ENCODE assay signal across 1 cellular context in genomic region chr22:23231471-23232093, GRCh38.
TF ChIP-seq lines count a peak whose summit lies in the region.

No MANE protein-coding gene starts in this region.

TF ChIP-seq in IMR-90, 13 proteins besides CTCF, POLR2A, EP300 and RAD21 (continued from another document):
- TF ChIP-seq USF2 (IDR thresholded peaks at IDR 0.05; ENCODE audit: low read depth, low read length) (no peak), SMC3 (IDR thresholded peaks at IDR 0.05; ENCODE audit: low read depth, low read length) (no peak), FOS (IDR thresholded peaks at IDR 0.05; ENCODE audit: low read depth, low read length) (no peak), MAFK (IDR thresholded peaks at IDR 0.05; ENCODE audit: low read depth, low read length) (no peak), CHD1 (IDR thresholded peaks at IDR 0.05; ENCODE audit: low read depth, low read length) (no peak), NFE2L2 (IDR thresholded peaks at IDR 0.05; ENCODE audit: low read depth, low read length) (no peak), RCOR1 (IDR thresholded peaks at IDR 0.05; ENCODE audit: insufficient replicate concordance, low read length) (no peak), CEBPB (IDR thresholded peaks at IDR 0.05; ENCODE audit: low read depth, low read length) (no peak)
